Comparison of ENCODE assay signal across 12 cellular contexts in genomic region chr20:18001131-18001921, GRCh38. TPM values are rescaled to one million over a fixed set of nuclear protein-coding genes. Genes with fewer than 3 reads are reported as not detected.
DNase-seq lines count a peak whose midpoint lies in the region; ATAC-seq and TF ChIP-seq lines count a peak whose summit lies in the region.
"Had no signal": no experiment of that assay in that cellular context is flagged by ENCODE, and none has a peak within 500 bp of the region (broad histone marks: within the 10 kb centered on the region; RNA-seq: fewer than 3 reads in every experiment).

No MANE protein-coding gene starts in this region.

- DNase-seq in A172 (ENCODE audit: low spot score) (peak; percentile 46), MG63 (peak; percentile 66), epithelial cell of proximal tubule (ENCODE audit: low read depth) (peak; percentile 62), midbrain (lab: John Stamatoyannopoulos, UW) (peak; percentile 61), NCI-H1048 (lab: John Stamatoyannopoulos, UW) (no peak), 8988T (no peak), T-cell (no peak), NCI-H2107 (lab: John Stamatoyannopoulos, UW) (no peak)
- DNase-seq: KG1, T-helper 1 cell had no signal

- no peaks in the 10 kb centered on the region for H3K9me3 ChIP-seq in MG63

- no peaks in the 10 kb centered on the region for H3K36me3 ChIP-seq in MG63

- ATAC-seq in T-cell (replicated peaks in 1 of 4), result no peak

- no peaks in the 10 kb centered on the region for H3K27me3 ChIP-seq in MG63

- TF ChIP-seq CTCF in epithelial cell of proximal tubule (conservative IDR thresholded peaks at IDR 0.05; ENCODE audit: low read depth, low read length), result no peak

- CTCF ChIA-PET in T-cell (lab: Charles Lee), result interaction anchor here in 1 of 2 donors (0.5 to 0.6 kb wide), 2 partner anchors 34 to 497 kb away, joined by 3 read pairs; no protein-coding TSS in a partner anchor

- no peaks in the 10 kb centered on the region for H3K9me3 Mint-ChIP-seq in T-cell
- H3K9me3 Mint-ChIP-seq: central memory CD8-positive, alpha-beta T cell had no signal

- H3K4me3 Mint-ChIP-seq in T-cell, result no peak overlapping the region
- H3K4me3 Mint-ChIP-seq: B cell; central memory CD8-positive, alpha-beta T cell had no signal

- no peak overlapping the region for H3K27ac Mint-ChIP-seq in T-cell
- H3K27ac Mint-ChIP-seq: B cell had no signal

- H3K36me3 Mint-ChIP-seq in T-cell, result no peaks in the 10 kb centered on the region

- H3K4me3 ChIP-seq in MG63 (no peak overlapping the region), epithelial cell of proximal tubule (ENCODE audit: low read depth, low read length) (no peak overlapping the region)

- H3K27me3 Mint-ChIP-seq in T-cell, result peaks cover 4 to 6% of the 10 kb centered on the region in 2 donors
- H3K27me3 Mint-ChIP-seq: central memory CD8-positive, alpha-beta T cell had no signal

- H3K4me1 Mint-ChIP-seq in T-cell, result peaks cover 0 to 5% (median 1%) of the 10 kb centered on the region in 3 donors
- H3K4me1 Mint-ChIP-seq: central memory CD8-positive, alpha-beta T cell had no signal

- POLR2A ChIA-PET in T-cell (lab: Charles Lee), result no interaction called here

RNA-seq across cellular contexts. Expression of gene MGME1, which starts 32.5 kb away (rescaled TPM):
- total RNA-seq in A172 (2014; rRNA removed; shearing (Covaris generic)), result 17.4 and 19.3 TPM in 2 replicates
- 20.6 and 23.5 TPM in 2 replicates for total RNA-seq in MG63 (2014; rRNA removed; shearing (Covaris generic); ENCODE audit: low replicate concordance)
- 15.2 and 23.7 TPM in 2 replicates for total RNA-seq in epithelial cell of proximal tubule
- total RNA-seq in T-cell, result 10 to 100 TPM in 3 of 5 donors, 1 to 10 TPM in 2; 7.3 to 15.0 (median 12.8) TPM

RNA-seq across cellular contexts. Expression of gene SNX5, which starts 32.7 kb away (rescaled TPM):
- 110 and 134 TPM in 2 replicates for total RNA-seq in A172 (2014; rRNA removed; shearing (Covaris generic))
- total RNA-seq in MG63 (2014; rRNA removed; shearing (Covaris generic); ENCODE audit: low replicate concordance), result 78.5 and 99.6 TPM in 2 replicates
- 182 and 185 TPM in 2 replicates for total RNA-seq in epithelial cell of proximal tubule
- 10 to 100 TPM; 53.6 to 68.9 (median 56.7) TPM for total RNA-seq in T-cell

RNA-seq across cellular contexts. Expression of gene OVOL2, which starts 56.4 kb away (rescaled TPM):
- total RNA-seq in A172 (2014; rRNA removed; shearing (Covaris generic)), result not detected in 2 replicates
- total RNA-seq in MG63 (2014; rRNA removed; shearing (Covaris generic); ENCODE audit: low replicate concordance), result not detected in 2 replicates
- total RNA-seq in epithelial cell of proximal tubule (0.23 and 1.6 TPM in 2 replicates), T-cell (not detected)
- total RNA-seq: B cell had no signal

Comparison
In these comparisons a context has a peak if more than half of its experiments do, and no peak if none do; other contexts are left out.
1. DNase-seq: peak in A172 (single experiment), MG63 (single experiment), epithelial cell of proximal tubule (single experiment) and midbrain (single experiment); none in NCI-H1048 (single experiment), 8988T (single experiment), T-cell (0 of 34) and NCI-H2107 (single experiment).